Comparison of ENCODE assay signal across 34 cellular contexts in the genomic region with DNA sequence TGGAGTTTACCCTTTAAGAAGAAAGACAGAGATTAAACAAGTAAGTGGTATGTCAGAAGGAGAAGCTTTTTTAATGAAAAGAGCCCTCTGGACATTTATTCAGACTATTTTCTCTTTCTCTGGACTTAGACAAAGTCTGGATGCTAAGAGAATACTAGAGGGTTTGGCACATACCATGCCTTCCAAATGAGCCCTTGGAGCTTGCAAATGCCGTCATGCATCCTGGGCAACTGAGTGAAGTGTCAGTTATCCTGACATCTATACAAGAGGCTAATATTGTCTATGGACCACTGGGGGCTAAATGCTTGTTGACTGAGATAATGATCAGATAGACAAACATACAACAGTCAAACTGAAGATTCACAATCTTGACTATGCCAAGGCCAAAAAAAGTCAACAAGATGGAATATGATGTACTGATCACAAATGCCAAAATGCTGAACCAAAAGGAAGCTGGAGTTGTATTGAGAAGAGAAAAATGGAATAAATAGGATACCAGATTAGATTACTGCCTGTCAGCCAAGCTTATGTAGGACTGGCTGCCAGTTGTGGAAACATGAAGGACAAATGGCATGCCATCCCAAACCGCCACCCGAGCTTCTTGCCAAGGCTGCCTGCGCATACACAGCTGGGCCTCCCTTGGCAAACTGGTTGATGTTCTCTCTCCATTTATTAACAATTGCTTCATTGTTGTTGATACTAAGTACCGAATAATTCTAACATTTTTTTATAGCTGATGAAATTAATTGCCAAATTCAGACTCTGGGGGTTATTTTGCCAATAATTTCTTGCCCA.
DNase-seq lines count a peak whose midpoint lies in the region; ATAC-seq, FAIRE-seq and TF ChIP-seq lines count a peak whose summit lies in the region.
"Had no signal": no experiment of that assay in that cellular context is flagged by ENCODE, and none has a peak within 500 bp of the region (broad histone marks: within the 10 kb centered on the region; RNA-seq: fewer than 3 reads in every experiment).

No MANE protein-coding gene starts in this region.

- no peak overlapping the region for H3K4me3 ChIP-seq in right atrium auricular region
- no peak overlapping the region for H3K4me3 ChIP-seq in testis
- H3K4me3 ChIP-seq: A549, ascending aorta, esophagus muscularis mucosa, gastroesophageal sphincter, GM23338, psoas muscle, thyroid gland had no signal

- no peaks in the 10 kb centered on the region for H3K36me3 ChIP-seq in right atrium auricular region
- H3K36me3 ChIP-seq in testis (ENCODE audit: low read depth, missing control alignments) = no peaks in the 10 kb centered on the region
- H3K36me3 ChIP-seq: ascending aorta, esophagus muscularis mucosa, gastroesophageal sphincter, thyroid gland had no signal

- peaks cover 8% of the 10 kb centered on the region for H3K9me3 Mint-ChIP-seq in progenitor cell of endocrine pancreas (ENCODE audit: low read depth)
- H3K9me3 Mint-ChIP-seq: activated T-helper 2 cell treated with anti-CD3 and anti-CD28 coated beads, Interferon-gamma antibody, Interleukin-2, Interleukin-4, amounts not matched to agents 10 μg/mL and 5 μg/mL and 100 μg/mL, durations not matched to agents 14 hours and 24 hours and 36 hours had no signal

- H3K4me1 ChIP-seq in right atrium auricular region = peaks cover 0 to 10% of the 10 kb centered on the region in 2 donors
- H3K4me1 ChIP-seq in testis = no peaks in the 10 kb centered on the region
- H3K4me1 ChIP-seq: A549, ascending aorta, esophagus muscularis mucosa, gastroesophageal sphincter, psoas muscle, thyroid gland had no signal

- TF ChIP-seq CTCF in right atrium auricular region (IDR thresholded peaks at IDR 0.05) (no peak), testis (IDR thresholded peaks at IDR 0.05) (no peak), progenitor cell of endocrine pancreas (IDR thresholded peaks at IDR 0.05; ENCODE audit: unreplicated experiment) (no peak)

- WGBS in testis, 2 donors = 73 to 78% methylated on average over 5 of the region's 5 CpGs

- no peak overlapping the region for H3K27ac Mint-ChIP-seq in progenitor cell of endocrine pancreas
- H3K27ac Mint-ChIP-seq: activated naive CD8-positive, alpha-beta T cell; activated T-helper 2 cell treated with anti-CD3 and anti-CD28 coated beads, Interferon-gamma antibody, Interleukin-2, Interleukin-4, amounts not matched to agents 10 μg/mL and 5 μg/mL and 100 μg/mL, durations not matched to agents 14 hours and 24 hours and 36 hours; dendritic cell treated with granulocyte-macrophage colony-stimulating factor and Interleukin-4, amounts not matched to agents 40 ng/mL and 50 ng/mL, for 4 days; GM23338; HFFc6 had no signal

- no peak for TF ChIP-seq POLR2A in testis (IDR thresholded peaks at IDR 0.05)

- intact Hi-C loops in Right ventricle myocardium inferior (cut with DNase I) (no loop called here), testis (cut with DNase I; ENCODE audit: low total_unique reads) (no loop called here)

- no peaks in the 10 kb centered on the region for H3K4me1 Mint-ChIP-seq in progenitor cell of endocrine pancreas (ENCODE audit: low read depth)
- H3K4me1 Mint-ChIP-seq: neural crest cell had no signal

- FAIRE-seq in frontal cortex (lab: Jason Lieb, UNC) = peak; percentile 72
- FAIRE-seq: A549, islet of Langerhans, RCC 7860 had no signal

- H3K27me3 Mint-ChIP-seq in progenitor cell of endocrine pancreas = no peaks in the 10 kb centered on the region
- H3K27me3 Mint-ChIP-seq: activated naive CD8-positive, alpha-beta T cell; dendritic cell treated with granulocyte-macrophage colony-stimulating factor and Interleukin-4, amounts not matched to agents 40 ng/mL and 50 ng/mL, for 4 days had no signal

- DNase-seq in Right ventricle myocardium inferior (ENCODE audit: missing footprints) = peak; percentile 68
- no peak for DNase-seq in right atrium auricular region (ENCODE audit: low spot score)
- DNase-seq in frontal cortex (ENCODE audit: low spot score in 2 of 2) = peak; percentile 6 to 25
- DNase-seq in middle frontal gyrus (ENCODE audit: extremely low spot score, low spot score) = peak; percentile 68
- peak; percentile 42 for DNase-seq in testis
- no peak for DNase-seq in progenitor cell of endocrine pancreas (ENCODE audit: low spot score, unreplicated experiment)
- DNase-seq in KG1 (lab: John Stamatoyannopoulos, UW) = no peak
- DNase-seq: activated CD4-positive, alpha-beta T cell treated with anti-CD3 and anti-CD28 coated beads, Interleukin-2, amount 50 U/mL, for 48 hours; activated CD8-positive, alpha-beta memory T cell treated with anti-CD3 and anti-CD28 coated beads, Interleukin-2, amount 50 U/mL, for 48 hours; AML-193; central memory CD4-positive, alpha-beta T cell; DMS153; HFFc6; NCI-H1092; NCI-H187; NCI-H2171 treated with DMSO at 0.1 percent for 48 hours; NCI-H69; psoas muscle; stimulated activated naive CD8-positive, alpha-beta T cell treated with anti-CD3 and anti-CD28 coated beads, Interleukin-15, Interleukin-2, amounts not matched to agents 100 U/mL and 50 U/mL, for 24 hours; T-helper 1 cell; thyroid gland had no signal

- peak; percentile 17 for ATAC-seq in Right ventricle myocardium inferior
- ATAC-seq in HG03565 (IDR thresholded peaks at IDR 0.05; ENCODE audit: unreplicated experiment) = no peak
- ATAC-seq: A549; activated CD4-positive, CD25-positive, alpha-beta regulatory T cell treated with anti-CD3 and anti-CD28 coated beads, Interleukin-2, amount 50 U/mL, for 24 hours; gastroesophageal sphincter; GM23338; psoas muscle; stimulated activated naive CD8-positive, alpha-beta T cell treated with anti-CD3 and anti-CD28 coated beads, Interleukin-15, Interleukin-2, amounts not matched to agents 100 U/mL and 50 U/mL, for 24 hours had no signal

- H3K27ac ChIP-seq in right atrium auricular region = no peak overlapping the region
- no peak overlapping the region for H3K27ac ChIP-seq in testis
- H3K27ac ChIP-seq: A549, ascending aorta, esophagus muscularis mucosa, gastroesophageal sphincter, psoas muscle, thyroid gland had no signal

- H3K4me3 Mint-ChIP-seq in progenitor cell of endocrine pancreas (ENCODE audit: low read depth) = no peak overlapping the region
- H3K4me3 Mint-ChIP-seq: activated naive CD8-positive, alpha-beta T cell; dendritic cell treated with granulocyte-macrophage colony-stimulating factor and Interleukin-4, amounts not matched to agents 40 ng/mL and 50 ng/mL, for 4 days; GM23338; HFFc6; neural crest cell had no signal

- H3K9me3 ChIP-seq in right atrium auricular region (no peaks in the 10 kb centered on the region), testis (no peaks in the 10 kb centered on the region)
- H3K9me3 ChIP-seq: A549, ascending aorta, gastroesophageal sphincter, psoas muscle, thyroid gland had no signal

- H3K36me3 Mint-ChIP-seq in progenitor cell of endocrine pancreas (ENCODE audit: insufficient read depth) = no peaks in the 10 kb centered on the region
- H3K36me3 Mint-ChIP-seq: activated naive CD8-positive, alpha-beta T cell had no signal

- H3K27me3 ChIP-seq in right atrium auricular region (no peaks in the 10 kb centered on the region), testis (no peaks in the 10 kb centered on the region)
- H3K27me3 ChIP-seq: ascending aorta, esophagus muscularis mucosa, gastroesophageal sphincter, thyroid gland had no signal

Comparison
In these comparisons a context has a peak if more than half of its experiments do, and no peak if none do; other contexts are left out.
1. DNase-seq: peak in Right ventricle myocardium inferior (single experiment), frontal cortex (2 of 2), middle frontal gyrus (single experiment) and testis (single experiment); none in right atrium auricular region (single experiment), progenitor cell of endocrine pancreas (single experiment) and KG1 (single experiment).